11 cellular contexts compared by ENCODE assay signal in the genomic region with DNA sequence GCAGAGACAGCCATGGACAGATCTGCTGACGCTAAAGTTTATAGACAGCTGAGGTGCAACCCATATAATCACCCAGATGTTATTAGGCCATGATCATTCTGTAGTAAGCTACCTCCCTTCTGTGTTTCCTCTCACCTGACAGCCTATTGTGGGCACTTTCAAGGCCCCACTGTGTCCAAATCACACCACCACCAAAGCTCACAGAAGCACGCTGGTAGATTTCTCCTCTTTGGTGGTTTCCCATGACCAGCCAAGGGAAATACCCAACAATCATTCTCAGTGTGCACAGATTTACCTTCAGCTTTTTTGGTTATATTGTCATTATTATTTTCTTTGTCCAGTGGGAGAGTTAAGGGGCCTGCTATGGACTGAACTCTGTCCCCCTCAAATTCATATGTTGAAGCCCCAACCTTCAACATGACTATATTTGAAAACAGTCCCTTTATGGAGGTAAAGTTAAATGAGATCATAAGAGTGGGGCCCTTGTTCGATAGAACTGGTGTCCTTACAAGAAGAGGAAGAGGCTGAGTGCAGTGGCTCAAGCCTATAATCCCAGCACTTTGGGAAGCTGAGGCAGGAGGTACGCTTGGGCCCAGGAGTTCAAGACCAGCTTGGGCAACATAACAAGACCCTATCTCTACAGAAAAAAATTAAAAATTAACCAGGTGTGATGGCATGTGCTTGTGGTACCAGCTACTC.
DNase-seq lines count a peak whose midpoint lies in the region; ATAC-seq and TF ChIP-seq lines count a peak whose summit lies in the region.
"Had no signal": no experiment of that assay in that cellular context is flagged by ENCODE, and none has a peak within 500 bp of the region (broad histone marks: within the 10 kb centered on the region; RNA-seq: fewer than 3 reads in every experiment).

No MANE protein-coding gene starts in this region.

- H3K27me3 Mint-ChIP-seq in progenitor cell of endocrine pancreas, result no peaks in the 10 kb centered on the region

- peak overlapping the region; percentile 46; the same call in 1 of the 2 replicates for H3K9ac ChIP-seq in OCI-LY1 (ENCODE audit: low read length)

- DNase-seq in amniotic stem cell (lab: John Stamatoyannopoulos, UW), result no peak
- no peak for DNase-seq in dermis blood vessel endothelial cell
- DNase-seq in activated T-cell treated with anti-CD3 and anti-CD28 coated beads, Interleukin-2, amount 50 U/mL, for 1 hour, result no peak
- no peak for DNase-seq in progenitor cell of endocrine pancreas (ENCODE audit: low spot score, unreplicated experiment)
- DNase-seq: activated naive CD8-positive, alpha-beta T cell treated with anti-CD3 and anti-CD28 coated beads, Interleukin-2, amount 50 U/mL, for 24 hours; NCI-H446 treated with DMSO at 0.1 percent for 48 hours; stimulated activated naive CD4-positive, alpha-beta T cell treated with Interleukin-2 at 50 U/mL for 16 hours had no signal

- no peaks in the 10 kb centered on the region for H3K36me3 Mint-ChIP-seq in progenitor cell of endocrine pancreas (ENCODE audit: insufficient read depth)

- no peaks in the 10 kb centered on the region for H4K20me1 ChIP-seq in OCI-LY1 (ENCODE audit: insufficient read depth, low read length)

- peaks cover 91% of the 10 kb centered on the region for H3K36me3 ChIP-seq in OCI-LY1 (ENCODE audit: insufficient read depth, low read length)

- H3K4me1 Mint-ChIP-seq in progenitor cell of endocrine pancreas (ENCODE audit: low read depth), result no peaks in the 10 kb centered on the region

- H3K27ac ChIP-seq in OCI-LY1 (ENCODE audit: low read depth, low read length, poor library complexity, severe bottlenecking), result peak overlapping the region; percentile 78

- H3K79me2 ChIP-seq in OCI-LY1 (ENCODE audit: insufficient read depth, low read length), result no peaks in the 10 kb centered on the region

- peak; percentile 82 for ATAC-seq in GM18505 (IDR thresholded peaks at IDR 0.05; ENCODE audit: unreplicated experiment)
- peak; percentile 68 for ATAC-seq in GM21367 (IDR thresholded peaks at IDR 0.05; ENCODE audit: unreplicated experiment)
- peak; percentile 82 for ATAC-seq in HG02938 (IDR thresholded peaks at IDR 0.05; ENCODE audit: unreplicated experiment)
- ATAC-seq: activated naive CD8-positive, alpha-beta T cell treated with anti-CD3 and anti-CD28 coated beads, Interleukin-2, amount 50 U/mL, for 24 hours had no signal

- H3F3A ChIP-seq in OCI-LY1 (ENCODE audit: insufficient read depth, low read length), result 0 out of 2 replicates have a peak, but pooled peaks cover 3% of the 10 kb centered on the region

- no peaks in the 10 kb centered on the region for H3K9me3 Mint-ChIP-seq in progenitor cell of endocrine pancreas (ENCODE audit: low read depth)
- H3K9me3 Mint-ChIP-seq: activated naive CD8-positive, alpha-beta T cell treated with anti-CD3 and anti-CD28 coated beads, Interleukin-2, amount 50 U/mL, for 24 hours had no signal

- H3K4me2 ChIP-seq in OCI-LY1 (ENCODE audit: low read length), result peak overlapping the region; percentile 8; the same call in 1 of the 2 replicates

- no peaks in the 10 kb centered on the region for H3K27me3 ChIP-seq in OCI-LY1 (ENCODE audit: insufficient read depth, low read length)

- H3K9me3 ChIP-seq in OCI-LY1 (ENCODE audit: low read length), result no peaks in the 10 kb centered on the region

- no peak overlapping the region for H2AFZ ChIP-seq in OCI-LY1 (ENCODE audit: low read length)

- no peak overlapping the region for H3K27ac Mint-ChIP-seq in progenitor cell of endocrine pancreas
- H3K27ac Mint-ChIP-seq: activated naive CD8-positive, alpha-beta T cell treated with anti-CD3 and anti-CD28 coated beads, Interleukin-2, amount 50 U/mL, for 24 hours had no signal

- H3K9me2 ChIP-seq in OCI-LY1 (ENCODE audit: low read depth, low read length), result no peaks in the 10 kb centered on the region

- peaks cover 53% of the 10 kb centered on the region for H3K4me1 ChIP-seq in OCI-LY1 (ENCODE audit: insufficient read depth, low read length, severe bottlenecking)

- TF ChIP-seq POLR2A in GM18505 (IDR thresholded peaks at IDR 0.05; ENCODE audit: borderline replicate concordance, extremely low read depth, insufficient read depth, insufficient read length), result no peak

- H3K4me3 Mint-ChIP-seq in progenitor cell of endocrine pancreas (ENCODE audit: low read depth), result no peak overlapping the region
- H3K4me3 Mint-ChIP-seq: activated naive CD8-positive, alpha-beta T cell treated with anti-CD3 and anti-CD28 coated beads, Interleukin-2, amount 50 U/mL, for 24 hours had no signal

- no peak for TF ChIP-seq CTCF in OCI-LY1 (IDR thresholded peaks at IDR 0.05; ENCODE audit: low read length)
- TF ChIP-seq CTCF in progenitor cell of endocrine pancreas (IDR thresholded peaks at IDR 0.05; ENCODE audit: unreplicated experiment), result no peak

- H3K4me3 ChIP-seq in OCI-LY1 (ENCODE audit: low read depth, low read length, poor library complexity, severe bottlenecking), result no peak overlapping the region
